1 cellular context compared by ENCODE assay signal in genomic region chr7:92245487-92246362, GRCh38.
TF ChIP-seq lines count a peak whose summit lies in the region.

ANKIB1 (plus strand) TSS chr7:92245974; CDS start chr7:92294979, 49,005 bp downstream.
KRIT1 (minus strand) TSS chr7:92245914; CDS start chr7:92242135, 3,779 bp downstream.

TF ChIP-seq in HepG2, 621 proteins besides CTCF, POLR2A, EP300 and RAD21 (continued from another document and continues in another):
- TF ChIP-seq, protein P1, sequence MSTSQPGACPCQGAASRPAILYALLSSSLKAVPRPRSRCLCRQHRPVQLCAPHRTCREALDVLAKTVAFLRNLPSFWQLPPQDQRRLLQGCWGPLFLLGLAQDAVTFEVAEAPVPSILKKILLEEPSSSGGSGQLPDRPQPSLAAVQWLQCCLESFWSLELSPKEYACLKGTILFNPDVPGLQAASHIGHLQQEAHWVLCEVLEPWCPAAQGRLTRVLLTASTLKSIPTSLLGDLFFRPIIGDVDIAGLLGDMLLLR (CRISPR knock-in tag; IDR thresholded peaks at IDR 0.05) = no peak
- TF ChIP-seq SAFB2 (CRISPR knock-in tag; IDR thresholded peaks at IDR 0.05; ENCODE audit: borderline replicate concordance, low read depth) = no peak
- TF ChIP-seq SETDB1 (CRISPR knock-in tag; IDR thresholded peaks at IDR 0.05; ENCODE audit: borderline replicate concordance) = no peak
- TF ChIP-seq, protein P2, sequence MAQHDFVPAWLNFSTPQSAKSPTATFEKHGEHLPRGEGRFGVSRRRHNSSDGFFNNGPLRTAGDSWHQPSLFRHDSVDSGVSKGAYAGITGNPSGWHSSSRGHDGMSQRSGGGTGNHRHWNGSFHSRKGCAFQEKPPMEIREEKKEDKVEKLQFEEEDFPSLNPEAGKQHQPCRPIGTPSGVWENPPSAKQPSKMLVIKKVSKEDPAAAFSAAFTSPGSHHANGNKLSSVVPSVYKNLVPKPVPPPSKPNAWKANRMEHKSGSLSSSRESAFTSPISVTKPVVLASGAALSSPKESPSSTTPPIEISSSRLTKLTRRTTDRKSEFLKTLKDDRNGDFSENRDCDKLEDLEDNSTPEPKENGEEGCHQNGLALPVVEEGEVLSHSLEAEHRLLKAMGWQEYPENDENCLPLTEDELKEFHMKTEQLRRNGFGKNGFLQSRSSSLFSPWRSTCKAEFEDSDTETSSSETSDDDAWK (CRISPR knock-in tag; IDR thresholded peaks at IDR 0.05) = no peak
- TF ChIP-seq ZNF788 (CRISPR knock-in tag; IDR thresholded peaks at IDR 0.05; ENCODE audit: borderline replicate concordance) = no peak; the same call in 1 of the 2 replicates
- no peak for TF ChIP-seq DMTF1 (CRISPR knock-in tag; IDR thresholded peaks at IDR 0.05)
- TF ChIP-seq DNMT3B (CRISPR knock-in tag; conservative IDR thresholded peaks at IDR 0.05) = no peak
- no peak for TF ChIP-seq KLF15 (CRISPR knock-in tag; IDR thresholded peaks at IDR 0.05; ENCODE audit: borderline replicate concordance)
- TF ChIP-seq MAFF (IDR thresholded peaks at IDR 0.05; ENCODE audit: low read depth, low read length) = no peak
- TF ChIP-seq, protein P3, sequence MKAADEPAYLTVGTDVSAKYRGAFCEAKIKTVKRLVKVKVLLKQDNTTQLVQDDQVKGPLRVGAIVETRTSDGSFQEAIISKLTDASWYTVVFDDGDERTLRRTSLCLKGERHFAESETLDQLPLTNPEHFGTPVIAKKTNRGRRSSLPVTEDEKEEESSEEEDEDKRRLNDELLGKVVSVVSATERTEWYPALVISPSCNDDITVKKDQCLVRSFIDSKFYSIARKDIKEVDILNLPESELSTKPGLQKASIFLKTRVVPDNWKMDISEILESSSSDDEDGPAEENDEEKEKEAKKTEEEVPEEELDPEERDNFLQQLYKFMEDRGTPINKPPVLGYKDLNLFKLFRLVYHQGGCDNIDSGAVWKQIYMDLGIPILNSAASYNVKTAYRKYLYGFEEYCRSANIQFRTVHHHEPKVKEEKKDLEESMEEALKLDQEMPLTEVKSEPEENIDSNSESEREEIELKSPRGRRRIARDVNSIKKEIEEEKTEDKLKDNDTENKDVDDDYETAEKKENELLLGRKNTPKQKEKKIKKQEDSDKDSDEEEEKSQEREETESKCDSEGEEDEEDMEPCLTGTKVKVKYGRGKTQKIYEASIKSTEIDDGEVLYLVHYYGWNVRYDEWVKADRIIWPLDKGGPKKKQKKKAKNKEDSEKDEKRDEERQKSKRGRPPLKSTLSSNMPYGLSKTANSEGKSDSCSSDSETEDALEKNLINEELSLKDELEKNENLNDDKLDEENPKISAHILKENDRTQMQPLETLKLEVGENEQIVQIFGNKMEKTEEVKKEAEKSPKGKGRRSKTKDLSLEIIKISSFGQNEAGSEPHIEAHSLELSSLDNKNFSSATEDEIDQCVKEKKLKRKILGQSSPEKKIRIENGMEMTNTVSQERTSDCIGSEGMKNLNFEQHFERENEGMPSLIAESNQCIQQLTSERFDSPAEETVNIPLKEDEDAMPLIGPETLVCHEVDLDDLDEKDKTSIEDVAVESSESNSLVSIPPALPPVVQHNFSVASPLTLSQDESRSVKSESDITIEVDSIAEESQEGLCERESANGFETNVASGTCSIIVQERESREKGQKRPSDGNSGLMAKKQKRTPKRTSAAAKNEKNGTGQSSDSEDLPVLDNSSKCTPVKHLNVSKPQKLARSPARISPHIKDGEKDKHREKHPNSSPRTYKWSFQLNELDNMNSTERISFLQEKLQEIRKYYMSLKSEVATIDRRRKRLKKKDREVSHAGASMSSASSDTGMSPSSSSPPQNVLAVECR (CRISPR knock-in tag; IDR thresholded peaks at IDR 0.05; ENCODE audit: borderline replicate concordance) = peak; percentile 91
- TF ChIP-seq STAG1 (CRISPR knock-in tag; IDR thresholded peaks at IDR 0.05) = no peak
- peak; percentile 48; the same call in 1 of the 2 replicates for TF ChIP-seq CAMTA2 (CRISPR knock-in tag; IDR thresholded peaks at IDR 0.05; ENCODE audit: borderline replicate concordance)
- TF ChIP-seq FOXM1 (CRISPR knock-in tag; IDR thresholded peaks at IDR 0.05) = no peak; the same call in 1 of the 2 replicates
- no peak; the same call in 1 of the 2 replicates for TF ChIP-seq ZBTB21 (CRISPR knock-in tag; IDR thresholded peaks at IDR 0.05)
- peak; percentile 80; the same call in 1 of the 2 replicates for TF ChIP-seq ZNF605 (CRISPR knock-in tag; IDR thresholded peaks at IDR 0.05)
- TF ChIP-seq ZNF713 (CRISPR knock-in tag; IDR thresholded peaks at IDR 0.05) = 0 out of 2 replicates have a peak, but pooled peaks have one; percentile 5
- TF ChIP-seq ZNF800 (CRISPR knock-in tag; IDR thresholded peaks at IDR 0.05) = no peak
- 0 out of 4 replicates have a peak, but pooled peaks of 1 of the 2 experiments have one; percentile 59 for TF ChIP-seq ATF4 (CRISPR knock-in tag; IDR thresholded peaks at IDR 0.05)
- TF ChIP-seq NFE2L2 (IDR thresholded peaks at IDR 0.05; ENCODE audit: low read length) = no peak
- no peak; the same call in 1 of the 2 replicates for TF ChIP-seq ZSCAN31 (CRISPR knock-in tag; IDR thresholded peaks at IDR 0.05; ENCODE audit: low read depth)
- no peak for TF ChIP-seq ZNF24 (IDR thresholded peaks at IDR 0.05)
- TF ChIP-seq KMT2A (CRISPR knock-in tag; IDR thresholded peaks at IDR 0.05) = peak; percentile 89
- TF ChIP-seq ZFP36 (IDR thresholded peaks at IDR 0.05; ENCODE audit: borderline replicate concordance, low read depth, low read length, partially characterized antibody) = no peak
- no peak for TF ChIP-seq PRPF4 (IDR thresholded peaks at IDR 0.05; ENCODE audit: low read depth, low read length, poor library complexity, severe bottlenecking)
- TF ChIP-seq GTF2F1 (IDR thresholded peaks at IDR 0.05; ENCODE audit: low read length) = no peak
- no peak for TF ChIP-seq SNAPC5 (CRISPR knock-in tag; IDR thresholded peaks at IDR 0.05; ENCODE audit: borderline replicate concordance)
- TF ChIP-seq ZSCAN30 (CRISPR knock-in tag; IDR thresholded peaks at IDR 0.05) = no peak
- no peak; the same call in 1 of the 2 replicates for TF ChIP-seq KLF12 (CRISPR knock-in tag; IDR thresholded peaks at IDR 0.05; ENCODE audit: borderline replicate concordance)
- TF ChIP-seq, protein P4, sequence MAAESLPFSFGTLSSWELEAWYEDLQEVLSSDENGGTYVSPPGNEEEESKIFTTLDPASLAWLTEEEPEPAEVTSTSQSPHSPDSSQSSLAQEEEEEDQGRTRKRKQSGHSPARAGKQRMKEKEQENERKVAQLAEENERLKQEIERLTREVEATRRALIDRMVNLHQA (CRISPR knock-in tag; IDR thresholded peaks at IDR 0.05) = no peak
- TF ChIP-seq NCOA5 (CRISPR knock-in tag; IDR thresholded peaks at IDR 0.05) = no peak
- no peak for TF ChIP-seq NCOA1 (CRISPR knock-in tag; IDR thresholded peaks at IDR 0.05)
- TF ChIP-seq HHEX (CRISPR knock-in tag; IDR thresholded peaks at IDR 0.05) = no peak
- no peak for TF ChIP-seq CEBPB (IDR thresholded peaks at IDR 0.05; ENCODE audit: borderline replicate concordance, low read depth, low read length)
- TF ChIP-seq THRA (CRISPR knock-in tag; IDR thresholded peaks at IDR 0.05; ENCODE audit: borderline replicate concordance) = peak; percentile 44
- no peak for TF ChIP-seq IRX3 (CRISPR knock-in tag; IDR thresholded peaks at IDR 0.05; ENCODE audit: borderline replicate concordance, low read depth)
- TF ChIP-seq ZNF318 (CRISPR knock-in tag; IDR thresholded peaks at IDR 0.05) = no peak
- no peak for TF ChIP-seq ZNF547 (CRISPR knock-in tag; IDR thresholded peaks at IDR 0.05)
- TF ChIP-seq CBFB (CRISPR knock-in tag; IDR thresholded peaks at IDR 0.05) = no peak
- no peak for TF ChIP-seq EZH2 (conservative IDR thresholded peaks at IDR 0.05; ENCODE audit: low read depth, low read length)
- peak; percentile 55; the same call in 1 of the 2 replicates for TF ChIP-seq ZNF563 (CRISPR knock-in tag; IDR thresholded peaks at IDR 0.05)
